In genomic region chr4:37686373-37687174, GRCh38 we compare ENCODE assay signal across 8 cellular contexts. TPM values are rescaled to one million over a fixed set of nuclear protein-coding genes. Genes with fewer than 3 reads are reported as not detected.
DNase-seq lines count a peak whose midpoint lies in the region; TF ChIP-seq lines count a peak whose summit lies in the region.

Gene RELL1, minus strand, starts transcription at chr4:37686376. Its CDS starts 89 bp downstream, at chr4:37686287.

- H3K9me3 Mint-ChIP-seq in neural crest cell: peaks cover 2% of the 10 kb centered on the region

- H3K4me1 ChIP-seq in stomach: peaks cover 18 to 51% (median 41%) of the 10 kb centered on the region in 4 donors

- H3K4me1 Mint-ChIP-seq in neural crest cell: peaks cover 42% of the 10 kb centered on the region

- H3K27ac ChIP-seq in stomach: peak within 1 kb of the TSS; percentile 93 to 99 (median 98)

- intact Hi-C loops in stomach (cut with DNase I; ENCODE audit: low total_unique reads): loop anchor here (10.0 kb wide), 1 partner anchor 82 kb away; no protein-coding TSS in a partner anchor

- H3K27me3 ChIP-seq in stomach: no peaks in the 10 kb centered on the region

- H3K4me3 ChIP-seq in HFF-Myc (replicated peaks; ENCODE audit: low read depth, low read length) (peak within 1 kb of the TSS; percentile 76), foreskin fibroblast (ENCODE audit: low read depth in 1 of 2, low read length in 2 of 2) (peak within 1 kb of the TSS; percentile 69 to 82), stomach (peak within 1 kb of the TSS; percentile 65 to 97 (median 82))

- H3K27ac Mint-ChIP-seq in neural crest cell (ENCODE audit: unreplicated experiment): peak within 1 kb of the TSS; percentile 24

- WGBS in stomach, 5 donors: 0 to 1% (median 1%) methylated on average over 39 to 58 of the region's 58 CpGs

- in situ Hi-C loops in G401 (cut with HindIII; ENCODE audit: low sequenced_read_pairs): no loop called here

- peaks cover 2% of the 10 kb centered on the region for H3K36me3 Mint-ChIP-seq in neural crest cell (ENCODE audit: low read depth)

- H3K4me3 Mint-ChIP-seq in neural crest cell: peak within 1 kb of the TSS; percentile 92

- no peaks in the 10 kb centered on the region for H3K36me3 ChIP-seq in stomach

- no peak for TF ChIP-seq EP300 in stomach (IDR thresholded peaks at IDR 0.05)

- no peak for TF ChIP-seq CTCF in HFF-Myc (IDR thresholded peaks at IDR 0.05; ENCODE audit: low read depth, low read length, missing control alignments)
- TF ChIP-seq CTCF in foreskin fibroblast (IDR thresholded peaks at IDR 0.05; ENCODE audit: low read depth, low read length): no peak
- TF ChIP-seq CTCF in neural crest cell (conservative IDR thresholded peaks at IDR 0.05): no peak
- no peak for TF ChIP-seq CTCF in stomach (IDR thresholded peaks at IDR 0.05)

- DNase-seq in G401 (ENCODE audit: low spot score): peak; percentile 100
- peak; percentile 98 for DNase-seq in HFF-Myc (ENCODE audit: extremely low read depth, low read depth)
- DNase-seq in MV-4-11 (lab: John Stamatoyannopoulos, UW): peak; percentile 98
- peak; percentile 99 for DNase-seq in SK-N-DZ (ENCODE audit: low spot score)
- DNase-seq in activated naive CD4-positive, alpha-beta T cell treated with Interleukin-2 at 50 U/mL for 16 hours: peak; percentile 99
- DNase-seq in foreskin fibroblast: peak; percentile 100
- DNase-seq in neural crest cell (ENCODE audit: low read depth, low spot score): peak; percentile 99
- peak; percentile 100 for DNase-seq in stomach

- no peaks in the 10 kb centered on the region for H3K9me3 ChIP-seq in stomach

- no peak for TF ChIP-seq POLR2A in stomach (IDR thresholded peaks at IDR 0.05)

- no peaks in the 10 kb centered on the region for H3K27me3 Mint-ChIP-seq in neural crest cell (ENCODE audit: low read depth)

RNA-seq across cellular contexts. Expression of gene RELL1, which starts in this region (rescaled TPM):
- total RNA-seq in G401 (2014; rRNA removed; shearing (Covaris generic)): 14.3 and 34.0 TPM in 2 replicates
- polyA plus RNA-seq in SK-N-DZ (2014; cell fraction: cytosol; rRNA removed): 9.5 and 11.1 TPM in 2 replicates
- polyA plus RNA-seq in SK-N-DZ (2014; cell fraction: nucleus; rRNA removed): 2.5 and 9.1 TPM in 2 replicates
- total RNA-seq in neural crest cell (30.3 and 33.6 TPM in 2 replicates), stomach (100 to 1,000 TPM in 1 of 5 donors, 10 to 100 TPM in 3, 1 to 10 TPM in 1; 2.9 to 113 (median 92.5) TPM)
- polyA plus RNA-seq in stomach: 1 to 10 TPM; 1.3 to 8.3 (median 2.4) TPM

Comparison
In these comparisons a context has a peak if more than half of its experiments do, and no peak if none do; other contexts are left out.
1. Peak in every context shown above with its lines: DNase-seq, H3K4me3 ChIP-seq and H3K27ac ChIP-seq.